ENCODE assay signal across 8 cellular contexts in the genomic region with DNA sequence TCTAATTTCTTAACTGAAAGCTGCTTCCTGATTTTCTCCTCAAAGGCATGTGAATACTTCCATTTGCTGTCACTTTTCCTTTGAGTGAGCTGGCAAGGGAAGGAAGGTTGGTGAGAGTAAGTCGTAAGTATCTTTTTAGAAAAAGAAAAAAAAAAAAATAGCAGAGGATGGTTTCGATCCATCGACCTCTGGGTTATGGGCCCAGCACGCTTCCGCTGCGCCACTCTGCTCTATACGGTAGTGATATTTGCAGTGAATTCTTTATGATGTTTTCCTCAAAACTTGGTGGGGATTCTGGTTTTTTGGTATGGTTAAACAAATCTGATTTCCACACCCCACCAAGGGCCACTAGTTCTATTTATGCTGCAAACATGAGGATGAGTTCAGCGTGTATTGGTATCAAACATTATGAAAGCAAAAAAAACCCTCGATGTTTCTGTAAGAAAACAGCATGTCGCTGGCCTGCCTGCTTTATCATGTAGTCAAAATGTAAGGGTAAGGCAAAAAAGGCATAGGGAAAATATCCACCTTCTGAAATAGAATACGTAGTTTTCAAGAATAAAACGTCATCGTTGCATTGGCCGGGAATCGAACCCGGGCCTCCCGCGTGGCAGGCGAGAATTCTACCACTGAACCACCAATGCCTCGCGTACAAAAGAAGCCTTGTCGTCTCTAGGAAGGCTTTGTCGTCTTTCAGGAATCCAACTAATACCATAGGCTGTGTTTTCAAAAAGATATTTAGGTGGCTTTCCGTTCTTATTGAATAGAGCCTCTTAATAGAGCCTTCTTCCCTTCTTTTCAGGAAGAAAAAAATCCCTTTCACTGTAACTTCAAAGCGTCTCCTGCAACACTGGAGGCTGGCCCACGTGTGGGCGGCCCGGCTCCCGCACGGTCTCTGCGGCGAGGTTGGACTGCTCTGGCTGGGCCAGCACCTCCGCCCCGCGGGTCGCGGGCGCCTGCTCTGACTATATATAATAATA.
DNase-seq lines count a peak whose midpoint lies in the region; ATAC-seq and TF ChIP-seq lines count a peak whose summit lies in the region.

No MANE protein-coding gene starts in this region.

- TF ChIP-seq CTCF in 22Rv1 (IDR thresholded peaks at IDR 0.05), result no peak

- H3K27ac ChIP-seq in 22Rv1 (peak overlapping the region; percentile 85), caudate nucleus (ENCODE audit: low read depth, low read length) (peak overlapping the region; percentile 95)

- ATAC-seq in GM18511 (IDR thresholded peaks at IDR 0.05; ENCODE audit: unreplicated experiment) (peak; percentile 80), HG03060 (IDR thresholded peaks at IDR 0.05; ENCODE audit: low read depth, unreplicated experiment) (peak; percentile 54)

- DNase-seq in NCI-H2171 (lab: John Stamatoyannopoulos, UW) (peak; percentile 48), caudate nucleus (lab: John Stamatoyannopoulos, UW) (peak; percentile 15 to 96 (median 74)), islet precursor cell (peak; percentile 87)
- peak; percentile 58 to 91 (median 79) for DNase-seq in activated CD4-positive, CD25-positive, alpha-beta regulatory T cell (lab: John Stamatoyannopoulos, UW)
- DNase-seq in stimulated activated CD4-positive, alpha-beta T cell treated with anti-CD3 and anti-CD28 coated beads, Interleukin-12 subunit alpha, Interleukin-12 subunit beta, amount 100 ng/mL, for 48 hours (ENCODE audit: low read depth in 2 of 3, low spot score in 1 of 3), result peak; percentile 74 to 97 (median 83)

Comparison
In these comparisons a context has a peak if more than half of its experiments do, and no peak if none do; other contexts are left out.
1. Peak in every context shown above with its lines: DNase-seq, ATAC-seq and H3K27ac ChIP-seq.